8 cellular contexts compared by ENCODE assay signal in genomic region chr12:31317471-31318397, GRCh38. TPM values are rescaled to one million over a fixed set of nuclear protein-coding genes. Genes with fewer than 3 reads are reported as not detected.
A peak's percentile ranks its signal among the peaks of the same experiment; 100 is the strongest.
DNase-seq lines count a peak whose midpoint lies in the region; TF ChIP-seq lines count a peak whose summit lies in the region.

No MANE protein-coding gene starts in this region.

- in situ Hi-C loops in transverse colon (cut with MboI; ENCODE audit: low pct_ligation_motif_present in 1 of 4, low pct_unique_long_range_greater_than_20kb in 1 of 4, low sequenced_read_pairs in 3 of 4): no loop called here

- no peak for TF ChIP-seq EP300 in transverse colon (IDR thresholded peaks at IDR 0.05; ENCODE audit: low read depth)

- H3K27ac ChIP-seq in transverse colon: peak overlapping the region; percentile 56 to 75 (median 66)

- H3K4me3 ChIP-seq in transverse colon: peak overlapping the region in 2 of 4 donors; percentile 1 to 38

- peaks cover 16 to 58% (median 26%) of the 10 kb centered on the region in 4 donors for H3K4me1 ChIP-seq in transverse colon

- no peaks in the 10 kb centered on the region for H3K36me3 ChIP-seq in transverse colon

- no peaks in the 10 kb centered on the region for H3K27me3 ChIP-seq in transverse colon

- H3K9me3 ChIP-seq in transverse colon: no peaks in the 10 kb centered on the region

- no peak for TF ChIP-seq POLR2A in transverse colon (IDR thresholded peaks at IDR 0.05)

- no peak for TF ChIP-seq CTCF in transverse colon (IDR thresholded peaks at IDR 0.05)

- WGBS in transverse colon (ENCODE audit: low coverage in 1 of 2), 2 donors: 31 to 42% methylated on average over 4 to 8 of the region's 8 CpGs

- intact Hi-C loops in transverse colon (cut with DNase I; ENCODE audit: low total_unique reads): no loop called here

- DNase-seq in DMS79 treated with DMSO at 0.1 percent for 48 hours (lab: John Stamatoyannopoulos, UW): peak; percentile 81
- DNase-seq in HT1080 (ENCODE audit: low read depth): peak; percentile 45
- DNase-seq in amniotic epithelial cell (ENCODE audit: low read depth): peak; percentile 23
- peak; percentile 42 for DNase-seq in left kidney (ENCODE audit: low read depth, low spot score)
- DNase-seq in transverse colon: no peak
- DNase-seq in stimulated activated CD4-positive, alpha-beta T cell treated with anti-CD3 and anti-CD28 coated beads, Interleukin-1b, Interleukin-23, amount 100 ng/mL, for 48 hours: no peak
- no peak for DNase-seq in CD1c-positive myeloid dendritic cell (ENCODE audit: extremely low spot score)
- no peak for DNase-seq in islet precursor cell

RNA-seq across cellular contexts. Expression of gene SINHCAF, which starts 8.2 kb away (rescaled TPM):
- 41.9 and 51.8 TPM in 2 replicates for total RNA-seq in HT1080 (2014; rRNA removed; shearing (Covaris generic))
- polyA plus RNA-seq in HT1080 (2015; cell fraction: cytosol; rRNA removed): 87.8 and 97.6 TPM in 2 replicates
- polyA plus RNA-seq in HT1080 (2015; cell fraction: nucleus; rRNA removed): 67.8 and 70.6 TPM in 2 replicates
- total RNA-seq in transverse colon: 100 to 1,000 TPM in 1 of 4 donors, 10 to 100 TPM in 3; 16.8 to 135 (median 64.8) TPM

Comparison
In these comparisons a context has a peak if more than half of its experiments do, and no peak if none do; other contexts are left out.
1. DNase-seq: peak in DMS79 treated with DMSO at 0.1 percent for 48 hours (single experiment), HT1080 (single experiment), amniotic epithelial cell (single experiment) and left kidney (single experiment); none in transverse colon (single experiment), stimulated activated CD4-positive, alpha-beta T cell treated with anti-CD3 and anti-CD28 coated beads, Interleukin-1b, Interleukin-23, amount 100 ng/mL, for 48 hours (single experiment), CD1c-positive myeloid dendritic cell (single experiment) and islet precursor cell (single experiment).